Comparison of ENCODE assay signal across 15 cellular contexts in genomic region chr16:83901101-83901500, GRCh38. TPM values are rescaled to one million over a fixed set of nuclear protein-coding genes. Genes with fewer than 3 reads are reported as not detected.
DNase-seq lines count a peak whose midpoint lies in the region; ATAC-seq and TF ChIP-seq lines count a peak whose summit lies in the region.
"Had no signal": no experiment of that assay in that cellular context is flagged by ENCODE, and none has a peak within 500 bp of the region (broad histone marks: within the 10 kb centered on the region; RNA-seq: fewer than 3 reads in every experiment).

No MANE protein-coding gene starts in this region.

- H3K4me3 ChIP-seq in BLaER1 treated with 17β-estradiol and CSF1 and Interleukin-3, amounts not matched to agents 10 nM and 100 nM, result no peak overlapping the region
- H3K4me3 ChIP-seq in esophagus muscularis mucosa (no peak overlapping the region), mucosa of descending colon (no peak overlapping the region), SJCRH30 (no peak overlapping the region)
- H3K4me3 ChIP-seq: sigmoid colon, suprapubic skin had no signal

- intact Hi-C loops in esophagus muscularis mucosa (cut with DNase I) (no loop called here), mucosa of descending colon (cut with DNase I, micrococcal nuclease) (no loop called here)

- H3K9me3 Mint-ChIP-seq in brain, result no peaks in the 10 kb centered on the region
- H3K9me3 Mint-ChIP-seq in nephron progenitor cell, result no peaks in the 10 kb centered on the region

- H3K27me3 ChIP-seq in BLaER1 treated with 17β-estradiol and CSF1 and Interleukin-3, amounts not matched to agents 10 nM and 100 nM, result no peaks in the 10 kb centered on the region
- H3K27me3 ChIP-seq in esophagus muscularis mucosa (no peaks in the 10 kb centered on the region), SJCRH30 (no peaks in the 10 kb centered on the region)
- H3K27me3 ChIP-seq: sigmoid colon, suprapubic skin had no signal

- peaks cover 5 to 27% (median 21%) of the 10 kb centered on the region in 11 experiments; a peak in 11 of 22 replicates for H3K36me3 ChIP-seq in BLaER1 treated with 17β-estradiol and CSF1 and Interleukin-3, amounts not matched to agents 10 nM and 100 nM
- H3K36me3 ChIP-seq in esophagus muscularis mucosa, result no peaks in the 10 kb centered on the region
- no peaks in the 10 kb centered on the region for H3K36me3 ChIP-seq in mucosa of descending colon (ENCODE audit: low read depth)
- H3K36me3 ChIP-seq in SJCRH30, result no peaks in the 10 kb centered on the region
- H3K36me3 ChIP-seq: sigmoid colon, suprapubic skin, WERI-Rb-1 had no signal

- no peaks in the 10 kb centered on the region for H3K9me3 ChIP-seq in BLaER1 treated with 17β-estradiol and CSF1 and Interleukin-3, amounts not matched to agents 10 nM and 100 nM (replicated peaks in 1 of 11)
- H3K9me3 ChIP-seq in esophagus muscularis mucosa, result no peaks in the 10 kb centered on the region
- no peaks in the 10 kb centered on the region for H3K9me3 ChIP-seq in mucosa of descending colon
- no peaks in the 10 kb centered on the region for H3K9me3 ChIP-seq in SJCRH30 (replicated peaks)
- H3K9me3 ChIP-seq: sigmoid colon, suprapubic skin had no signal

- H3K27ac Mint-ChIP-seq in brain (peak overlapping the region in 3 of 5 experiments; percentile 13 to 66 (median 54)), nephron progenitor cell (no peak overlapping the region)

- H3K4me1 Mint-ChIP-seq in brain (peaks cover 73% of the 10 kb centered on the region), nephron progenitor cell (peaks cover 39% of the 10 kb centered on the region)

- WGBS in esophagus muscularis mucosa, result 89% methylated on average over 3 of the region's 3 CpGs

- TF ChIP-seq EP300 in esophagus muscularis mucosa (IDR thresholded peaks at IDR 0.05), result no peak

- H3K4me3 Mint-ChIP-seq in brain (peak overlapping the region; percentile 94 to 99 (median 96)), nephron progenitor cell (peak overlapping the region; percentile 98)

- peaks cover 15 to 57% (median 40%) of the 10 kb centered on the region in 11 experiments; a peak in 16 of 22 replicates for H4K20me1 ChIP-seq in BLaER1 treated with 17β-estradiol and CSF1 and Interleukin-3, amounts not matched to agents 10 nM and 100 nM

- peak overlapping the region in 9 of 11 experiments; percentile 1 to 98 (median 91); a peak in 5 of 22 replicates for H3K4me2 ChIP-seq in BLaER1 treated with 17β-estradiol and CSF1 and Interleukin-3, amounts not matched to agents 10 nM and 100 nM

- H3K4me1 ChIP-seq in BLaER1 treated with 17β-estradiol and CSF1 and Interleukin-3, amounts not matched to agents 10 nM and 100 nM, result peaks cover 14 to 29% (median 22%) of the 10 kb centered on the region in 10 experiments
- H3K4me1 ChIP-seq in esophagus muscularis mucosa, result peaks cover 31 to 65% (median 61%) of the 10 kb centered on the region in 4 donors
- H3K4me1 ChIP-seq in mucosa of descending colon (ENCODE audit: low read depth), result peaks cover 5% of the 10 kb centered on the region
- peaks cover 9% of the 10 kb centered on the region for H3K4me1 ChIP-seq in SJCRH30

- TF ChIP-seq POLR2A in esophagus muscularis mucosa (IDR thresholded peaks at IDR 0.05; ENCODE audit: low read depth), result no peak

- peaks cover 4% of the 10 kb centered on the region for H3K27me3 Mint-ChIP-seq in brain
- H3K27me3 Mint-ChIP-seq in nephron progenitor cell (ENCODE audit: low read depth, poor library complexity), result peaks cover 9% of the 10 kb centered on the region

- no peak overlapping the region for H3K27ac ChIP-seq in BLaER1 treated with 17β-estradiol and CSF1 and Interleukin-3, amounts not matched to agents 10 nM and 100 nM
- H3K27ac ChIP-seq in esophagus muscularis mucosa (replicated peaks in 1 of 4) (no peak overlapping the region), SJCRH30 (no peak overlapping the region)
- H3K27ac ChIP-seq: suprapubic skin, WERI-Rb-1 had no signal

- no peak for ATAC-seq in mucosa of descending colon

- H3K9ac ChIP-seq in BLaER1 treated with 17β-estradiol and CSF1 and Interleukin-3, amounts not matched to agents 10 nM and 100 nM, result no peak overlapping the region

- DNase-seq in EL, result peak; percentile 53
- DNase-seq in nephron progenitor cell, result no peak
- no peak for DNase-seq in esophagus muscularis mucosa (ENCODE audit: extremely low spot score)
- no peak for DNase-seq in mucosa of descending colon
- no peak for DNase-seq in epidermal melanocyte (ENCODE audit: insufficient read length, low spot score)
- DNase-seq in SJCRH30, result no peak
- DNase-seq: activated T-cell treated with anti-CD3 and anti-CD28 coated beads, Interleukin-2, amount 50 U/mL, for 1 hour; NCI-H2029; NCI-H82; SHP77 treated with DMSO at 0.1 percent for 48 hours; WERI-Rb-1 had no signal

- no peak for TF ChIP-seq CTCF in brain (conservative IDR thresholded peaks at IDR 0.05)
- TF ChIP-seq CTCF in nephron progenitor cell (IDR thresholded peaks at IDR 0.05), result no peak
- TF ChIP-seq CTCF in esophagus muscularis mucosa (IDR thresholded peaks at IDR 0.05), result no peak
- TF ChIP-seq CTCF in mucosa of descending colon (IDR thresholded peaks at IDR 0.05), result no peak

- H3K36me3 Mint-ChIP-seq in brain (peaks cover 12% of the 10 kb centered on the region), nephron progenitor cell (ENCODE audit: low read depth) (no peaks in the 10 kb centered on the region)

RNA-seq across cellular contexts. Expression of gene MLYCD, which starts 2.2 kb away (rescaled TPM):
- 2.5 TPM for polyA plus RNA-seq in brain (ENCODE audit: insufficient read depth, low read depth, low replicate concordance)
- total RNA-seq in esophagus muscularis mucosa (10 to 100 TPM in 2 of 4 donors, 1 to 10 TPM in 2; 9.6 to 15.8 (median 12.3) TPM), mucosa of descending colon (10 to 100 TPM in 2 of 3 donors, 1 to 10 TPM in 1; 9.0 to 13.9 (median 12.2) TPM)
- 1.1 and 1.2 TPM in 2 replicates for total RNA-seq in SJCRH30 (2014; rRNA removed; shearing (Covaris generic))

RNA-seq across cellular contexts. Expression of gene OSGIN1, which starts 51.9 kb away (rescaled TPM):
- polyA plus RNA-seq in brain (ENCODE audit: insufficient read depth, low read depth, low replicate concordance), result 2.9 TPM
- total RNA-seq in esophagus muscularis mucosa (10 to 100 TPM in 3 of 4 donors, 1 to 10 TPM in 1; 7.1 to 17.6 (median 13.8) TPM), mucosa of descending colon (10 to 100 TPM; 11.6 to 15.9 (median 12.2) TPM)
- total RNA-seq in SJCRH30 (2014; rRNA removed; shearing (Covaris generic)), result 1.7 and 2.1 TPM in 2 replicates
